In the genomic region with DNA sequence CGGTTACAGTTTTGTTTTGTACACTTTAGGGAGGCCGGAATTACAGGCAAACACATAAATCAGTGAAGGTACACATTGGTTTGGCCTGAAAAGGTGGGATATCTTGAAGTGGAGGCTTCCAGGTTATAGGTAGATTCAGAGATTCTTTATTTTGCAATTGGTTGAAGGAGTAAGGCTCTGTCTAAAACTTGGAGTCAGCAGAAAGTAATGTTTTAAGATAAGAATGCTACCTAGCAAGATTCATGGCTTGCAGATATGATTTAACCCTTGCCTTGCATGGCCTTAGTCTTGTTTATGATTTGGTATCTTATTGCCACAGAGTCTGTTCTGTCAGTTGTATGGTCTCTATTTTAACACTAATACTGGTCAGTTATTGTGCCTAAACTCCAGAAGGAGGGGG, we compare ENCODE assay signal across 20 cellular contexts.
"Had no signal": no experiment of that assay in that cellular context is flagged by ENCODE, and none has a peak within 500 bp of the region (broad histone marks: within the 10 kb centered on the region; RNA-seq: fewer than 3 reads in every experiment).

No MANE protein-coding gene starts in this region.

- H3K27ac ChIP-seq: foreskin keratinocyte, neutrophil, tibial nerve had no signal

- H3K36me3 Mint-ChIP-seq: brain; naive thymus-derived CD4-positive, alpha-beta T cell had no signal

- H3K27me3 Mint-ChIP-seq: activated naive CD8-positive, alpha-beta T cell had no signal

- H3K4me3 Mint-ChIP-seq: activated CD4-positive, alpha-beta T cell treated with anti-CD3 and anti-CD28 coated beads, Interleukin-2, amount 10 ng/mL, durations not matched to agents 7 days and 5 days; activated naive CD8-positive, alpha-beta T cell; activated T-cell treated with anti-CD3 and anti-CD28 coated beads, Interleukin-2, amount 50 U/mL, for 72 hours; brain; naive thymus-derived CD4-positive, alpha-beta T cell had no signal

- H3K4me1 Mint-ChIP-seq: activated CD4-positive, alpha-beta T cell treated with anti-CD3 and anti-CD28 coated beads, Interleukin-2, amount 10 ng/mL, durations not matched to agents 7 days and 5 days; naive thymus-derived CD4-positive, alpha-beta T cell had no signal

- H3K27ac Mint-ChIP-seq: activated CD4-positive, alpha-beta T cell treated with anti-CD3 and anti-CD28 coated beads, Interleukin-2, amount 10 ng/mL, durations not matched to agents 7 days and 5 days; activated naive CD8-positive, alpha-beta T cell; activated T-cell treated with anti-CD3 and anti-CD28 coated beads, Interleukin-2, amount 50 U/mL, for 72 hours; naive thymus-derived CD4-positive, alpha-beta T cell had no signal

- H3K4me1 ChIP-seq: tibial nerve had no signal

- H3K9me3 Mint-ChIP-seq: activated CD4-positive, alpha-beta T cell treated with anti-CD3 and anti-CD28 coated beads, Interleukin-2, amount 10 ng/mL, durations not matched to agents 7 days and 5 days had no signal

- H3K36me3 ChIP-seq: neutrophil, tibial nerve had no signal

- DNase-seq: activated CD4-positive, alpha-beta T cell treated with anti-CD3 and anti-CD28 coated beads, Interleukin-2, amount 10 ng/mL, durations not matched to agents 7 days and 5 days; activated CD8-positive, alpha-beta memory T cell treated with anti-CD3 and anti-CD28 coated beads, Interleukin-2, amount 50 U/mL, for 48 hours; activated gamma-delta T cell treated with Interleukin-2 at 50 U/mL for 16 hours; activated T-cell treated with anti-CD3 and anti-CD28 coated beads, Interleukin-2, amount 50 U/mL, for 72 hours; amygdala; central memory CD4-positive, alpha-beta T cell; cortex of kidney; effector CD4-positive, alpha-beta T cell; foreskin keratinocyte; glutamatergic neuron; naive thymus-derived CD4-positive, alpha-beta T cell; retina; stimulated activated CD4-positive, alpha-beta T cell treated with anti-CD3 and anti-CD28 coated beads, Interleukin-4, amount 100 ng/mL, for 24 hours; stimulated activated naive CD4-positive, alpha-beta T cell treated with Interleukin-2 at 50 U/mL for 16 hours; substantia nigra had no signal

- H3K27me3 ChIP-seq: foreskin keratinocyte, neutrophil, tibial nerve had no signal

- ATAC-seq: activated T-cell treated with anti-CD3 and anti-CD28 coated beads, Interleukin-2, amount 50 U/mL, for 72 hours; foreskin keratinocyte; naive thymus-derived CD4-positive, alpha-beta T cell had no signal

- H3K9me3 ChIP-seq: neutrophil, tibial nerve had no signal

- H3K4me3 ChIP-seq: lung, tibial nerve had no signal
